8 cellular contexts compared by ENCODE assay signal in the genomic region with DNA sequence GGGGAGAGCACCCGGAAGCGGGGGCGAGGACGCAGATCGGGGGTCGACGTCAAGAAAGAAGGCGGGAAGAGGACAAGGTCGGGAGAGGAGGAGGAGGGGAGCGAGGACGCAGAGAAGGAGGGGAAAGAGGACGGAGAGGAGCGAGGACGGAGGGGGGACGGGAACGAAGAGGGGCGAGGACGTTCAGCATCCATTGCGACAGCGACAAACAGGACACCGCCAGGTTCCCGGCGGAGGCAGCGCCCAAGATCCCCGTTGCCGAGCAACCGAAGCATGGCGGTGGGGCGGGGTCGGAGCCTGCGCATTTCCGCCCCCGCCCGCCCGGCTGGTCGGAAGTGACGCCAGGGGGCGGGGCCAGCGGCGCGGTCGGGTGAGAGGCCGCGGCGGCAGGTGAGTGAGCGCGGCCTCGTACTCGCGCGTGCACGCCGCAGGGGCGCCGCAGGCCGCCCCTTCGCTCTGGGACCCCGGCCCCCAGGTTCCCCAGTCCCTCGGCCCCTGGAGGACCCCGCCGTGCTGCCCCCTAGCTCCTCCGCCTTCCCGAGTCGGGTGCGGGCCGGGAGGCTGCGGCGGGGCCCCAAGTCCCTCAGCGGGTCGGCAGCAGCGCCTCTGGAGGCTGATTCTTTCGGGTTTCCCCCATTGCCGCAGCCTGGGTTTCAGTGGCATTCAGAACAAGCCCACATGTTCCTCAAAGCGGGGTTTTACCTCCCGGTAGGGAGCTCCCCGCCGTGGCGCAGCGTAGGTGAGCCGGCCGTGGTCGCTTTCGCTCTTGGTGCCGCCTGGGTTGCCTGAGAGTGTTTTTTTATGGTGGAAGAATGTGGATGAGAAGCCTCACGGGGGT. TPM values are rescaled to one million over a fixed set of nuclear protein-coding genes. Genes with fewer than 3 reads are reported as not detected.
DNase-seq lines count a peak whose midpoint lies in the region; ATAC-seq and TF ChIP-seq lines count a peak whose summit lies in the region.

Gene FAM234A, plus strand, starts transcription at position 354 of the 838 bp plus-strand sequence. CDS start 19,593 bp downstream, outside the sequence.

- H3K9me3 Mint-ChIP-seq in Caco-2 (ENCODE audit: unreplicated experiment), result no peaks in the 10 kb centered on the region

- TF ChIP-seq CTCF in Caco-2 (IDR thresholded peaks at IDR 0.05; ENCODE audit: insufficient read depth in 1 of 2, low read depth in 1 of 2, low read length in 1 of 2, severe bottlenecking in 1 of 2, unreplicated experiment in 1 of 2), result peak; percentile 41 to 43

- intact Hi-C loops in Caco-2 (cut with micrococcal nuclease; ENCODE audit: unreplicated experiment), result no loop called here

- peak within 1 kb of the TSS; percentile 92 for H3K27ac Mint-ChIP-seq in Caco-2 (ENCODE audit: unreplicated experiment)

- DNase-seq in Caco-2, result peak; percentile 93 to 96
- peak; percentile 89 for DNase-seq in HT1080 (ENCODE audit: low read depth)
- peak; percentile 89 for DNase-seq in NK-92 treated with Interleukin-12 subunit alpha and Interleukin-12 subunit beta, amount 100 ng/mL, for 24 hours (lab: John Stamatoyannopoulos, UW)
- peak; percentile 97 for DNase-seq in activated CD8-positive, alpha-beta memory T cell treated with anti-CD3 and anti-CD28 coated beads for 24 hours
- peak; percentile 87 to 92 (median 89) for DNase-seq in effector memory CD4-positive, alpha-beta T cell
- peak; percentile 96 for DNase-seq in medulla oblongata (ENCODE audit: extremely low spot score)
- DNase-seq in stimulated activated CD8-positive, alpha-beta memory T cell treated with anti-CD3 and anti-CD28 coated beads, Interleukin-12 subunit alpha, Interleukin-12 subunit beta, amount 100 ng/mL, for 1 hour (ENCODE audit: low read depth), result peak; percentile 92

- H3K27me3 ChIP-seq in Caco-2 (replicated peaks; ENCODE audit: control insufficient read depth, insufficient read depth, low read length), result no peaks in the 10 kb centered on the region
- H3K27me3 ChIP-seq in effector memory CD4-positive, alpha-beta T cell (replicated peaks; ENCODE audit: control insufficient read depth, insufficient read depth, low read length, poor library complexity, severe bottlenecking), result no peaks in the 10 kb centered on the region

- POLR2A ChIA-PET in Caco-2 (lab: Charles Lee), result interaction anchor here (0.6 to 1.0 kb wide), 4 partner anchors 18 to 356 kb away, joined by 5 to 19 read pairs (median 9); partner anchors contain the start of gene AXIN1

- H3K27ac ChIP-seq in effector memory CD4-positive, alpha-beta T cell (ENCODE audit: insufficient read depth, low read length, poor library complexity, severe bottlenecking), result peak within 1 kb of the TSS; percentile 97

- CTCF ChIA-PET in Caco-2 (lab: Charles Lee), result interaction anchor here (0.8 to 1.5 kb wide), 3 partner anchors 118 to 133 kb away, joined by 4 to 6 read pairs (median 5); no protein-coding TSS in a partner anchor

- no peaks in the 10 kb centered on the region for H3K9me3 ChIP-seq in Caco-2
- H3K9me3 ChIP-seq in effector memory CD4-positive, alpha-beta T cell (ENCODE audit: control insufficient read depth, low read length), result no peaks in the 10 kb centered on the region

- peak within 1 kb of the TSS; percentile 76 for H3K4me3 Mint-ChIP-seq in Caco-2 (ENCODE audit: unreplicated experiment)

- H3K4me1 ChIP-seq in Caco-2, result no peaks in the 10 kb centered on the region
- no peaks in the 10 kb centered on the region for H3K4me1 ChIP-seq in effector memory CD4-positive, alpha-beta T cell (ENCODE audit: control insufficient read depth, insufficient read depth, low read length, poor library complexity, severe bottlenecking)

- H3K36me3 Mint-ChIP-seq in Caco-2 (ENCODE audit: insufficient read depth, unreplicated experiment), result peaks cover 11% of the 10 kb centered on the region

- peak within 1 kb of the TSS; percentile 53 for H3K4me3 ChIP-seq in Caco-2 (ENCODE audit: low read depth, low read length)
- H3K4me3 ChIP-seq in effector memory CD4-positive, alpha-beta T cell (ENCODE audit: insufficient read depth, low read depth, low read length, poor library complexity, severe bottlenecking), result peak within 1 kb of the TSS; percentile 73

- ATAC-seq in GM21360 (IDR thresholded peaks at IDR 0.05; ENCODE audit: unreplicated experiment), result peak; percentile 86

- H3K36me3 ChIP-seq in Caco-2 (ENCODE audit: control insufficient read depth, insufficient read depth, low read length), result no peaks in the 10 kb centered on the region
- H3K36me3 ChIP-seq in effector memory CD4-positive, alpha-beta T cell (ENCODE audit: control insufficient read depth, insufficient read depth, low read length), result no peaks in the 10 kb centered on the region

- BruUV-seq in Caco-2 (replicated peaks; lab: Mats Ljungman, UMichigan), result no TSS peak

- H3K27me3 Mint-ChIP-seq in Caco-2 (ENCODE audit: insufficient read depth, unreplicated experiment), result no peaks in the 10 kb centered on the region

- no peaks in the 10 kb centered on the region for H3K4me1 Mint-ChIP-seq in Caco-2 (ENCODE audit: low read depth, unreplicated experiment)

RNA-seq across cellular contexts. Expression of gene FAM234A, which starts in this region (rescaled TPM):
- 71.7 and 77.7 TPM in 2 replicates for total RNA-seq in Caco-2 (2022)
- 37.9 and 43.5 TPM in 2 replicates for total RNA-seq in HT1080 (2014; rRNA removed; shearing (Covaris generic))
- 129 and 131 TPM in 2 replicates for polyA plus RNA-seq in HT1080 (2015; cell fraction: cytosol; rRNA removed)
- 108 and 126 TPM in 2 replicates for polyA plus RNA-seq in HT1080 (2015; cell fraction: nucleus; rRNA removed)

Comparison
In these comparisons a context has a peak if more than half of its experiments do, and no peak if none do; other contexts are left out.
1. Peak in every context shown above with its lines: DNase-seq, ATAC-seq, H3K4me3 ChIP-seq and H3K27ac ChIP-seq.